18 cellular contexts compared by ENCODE assay signal in genomic region chr7:34108150-34108549, GRCh38.
DNase-seq lines count a peak whose midpoint lies in the region; ATAC-seq and TF ChIP-seq lines count a peak whose summit lies in the region.
"Had no signal": no experiment of that assay in that cellular context is flagged by ENCODE, and none has a peak within 500 bp of the region (broad histone marks: within the 10 kb centered on the region; RNA-seq: fewer than 3 reads in every experiment).

No MANE protein-coding gene starts in this region.

- H3K36me3 ChIP-seq in esophagus muscularis mucosa (no peaks in the 10 kb centered on the region), GM23338 (ENCODE audit: insufficient read depth) (no peaks in the 10 kb centered on the region), H7 (replicated peaks; ENCODE audit: control insufficient read depth, insufficient read depth, low read length) (no peaks in the 10 kb centered on the region)
- H3K36me3 ChIP-seq: sigmoid colon had no signal

- no peak for TF ChIP-seq CTCF in esophagus muscularis mucosa (IDR thresholded peaks at IDR 0.05)
- TF ChIP-seq CTCF in GM23338 (conservative IDR thresholded peaks at IDR 0.05; ENCODE audit: low read depth in 2 of 2): no peak

- H3K4me1 ChIP-seq in esophagus muscularis mucosa: peaks cover 0 to 6% (median 0%) of the 10 kb centered on the region in 4 donors
- H3K4me1 ChIP-seq in GM23338 (ENCODE audit: insufficient read depth): peaks cover 12% of the 10 kb centered on the region
- H3K4me1 ChIP-seq: sigmoid colon had no signal

- ATAC-seq in left lobe of liver (peak; percentile 78), GM23338 (no peak)
- ATAC-seq: natural killer cell treated with Interleukin-12 subunit alpha and Interleukin-12 subunit beta and Interleukin-15 and Interleukin-18, amount 100 ng/mL, for 72 hours; stimulated activated memory B cell treated with anti-CD40 and anti-IgM and Interleukin-4, amounts not matched to agents 10 μg/mL and 1 μg/mL and 100 μg/mL, for 72 hours; T-cell had no signal

- H3K27me3 Mint-ChIP-seq in GM23338 (ENCODE audit: insufficient read depth, low read depth, poor library complexity): peaks cover 3% of the 10 kb centered on the region
- H3K27me3 Mint-ChIP-seq: activated B cell treated with CpG ODN at 0.5 μM for 24 hours; activated naive CD4-positive, alpha-beta T cell treated with anti-CD3 and anti-CD28 coated beads, Interleukin-2, amount 50 U/mL, for 24 hours; natural killer cell treated with Interleukin-12 subunit alpha and Interleukin-12 subunit beta and Interleukin-15 and Interleukin-18, amount 100 ng/mL, for 72 hours; stimulated activated memory B cell treated with anti-CD40 and anti-IgM and Interleukin-4, amounts not matched to agents 10 μg/mL and 1 μg/mL and 100 μg/mL, for 72 hours; T-cell had no signal

- peak; percentile 9 for DNase-seq in AG08395 (ENCODE audit: low spot score)
- peak; percentile 64 for DNase-seq in NOMO-1 treated with dmso at 0.1 percent for 144 hours (lab: John Stamatoyannopoulos, UW; ENCODE audit: unreplicated experiment)
- peak; percentile 91 for DNase-seq in esophagus muscularis mucosa (ENCODE audit: extremely low spot score)
- DNase-seq in left lobe of liver (ENCODE audit: low spot score): no peak
- DNase-seq in GM23338 (ENCODE audit: low spot score): no peak
- no peak for DNase-seq in NK-92 treated with Interleukin-12 subunit alpha and Interleukin-12 subunit beta, amount 100 ng/mL, for 24 hours (lab: John Stamatoyannopoulos, UW)
- no peak for DNase-seq in SW480 (ENCODE audit: low spot score)
- DNase-seq in H7: no peak
- DNase-seq: ACHN, activated B cell treated with CpG ODN at 0.5 μM for 24 hours, NCI-H1048, NCI-H345, sigmoid colon, T-cell had no signal

- no peaks in the 10 kb centered on the region for H3K36me3 Mint-ChIP-seq in GM23338 (ENCODE audit: low read depth)
- H3K36me3 Mint-ChIP-seq: activated naive CD4-positive, alpha-beta T cell treated with anti-CD3 and anti-CD28 coated beads, Interleukin-2, amount 50 U/mL, for 24 hours; natural killer cell treated with Interleukin-12 subunit alpha and Interleukin-12 subunit beta and Interleukin-15 and Interleukin-18, amount 100 ng/mL, for 72 hours; stimulated activated memory B cell treated with anti-CD40 and anti-IgM and Interleukin-4, amounts not matched to agents 10 μg/mL and 1 μg/mL and 100 μg/mL, for 72 hours; T-cell had no signal

- H3K9me3 ChIP-seq in esophagus muscularis mucosa: no peaks in the 10 kb centered on the region
- H3K9me3 ChIP-seq: sigmoid colon had no signal

- H4K20me1 ChIP-seq in GM23338 (replicated peaks; ENCODE audit: insufficient read depth): no peaks in the 10 kb centered on the region

- TF ChIP-seq POLR2A in esophagus muscularis mucosa (IDR thresholded peaks at IDR 0.05; ENCODE audit: low read depth): no peak

- TF ChIP-seq EP300 in esophagus muscularis mucosa (IDR thresholded peaks at IDR 0.05): no peak

- 63% methylated on average over 4 of the region's 4 CpGs for WGBS in esophagus muscularis mucosa

- no peaks in the 10 kb centered on the region for H3K79me2 ChIP-seq in GM23338 (replicated peaks; ENCODE audit: insufficient read depth)

- no peaks in the 10 kb centered on the region for H3F3A ChIP-seq in GM23338 (replicated peaks; ENCODE audit: low read depth)

- H3K4me2 ChIP-seq in GM23338: no peak overlapping the region

- H2AFZ ChIP-seq in GM23338: no peak overlapping the region

- H3K9me3 Mint-ChIP-seq in GM23338: no peaks in the 10 kb centered on the region
- H3K9me3 Mint-ChIP-seq: activated B cell treated with CpG ODN at 0.5 μM for 24 hours; activated naive CD4-positive, alpha-beta T cell treated with anti-CD3 and anti-CD28 coated beads, Interleukin-2, amount 50 U/mL, for 24 hours; stimulated activated memory B cell treated with anti-CD40 and anti-IgM and Interleukin-4, amounts not matched to agents 10 μg/mL and 1 μg/mL and 100 μg/mL, for 72 hours had no signal

- intact Hi-C loops in esophagus muscularis mucosa (cut with DNase I): no loop called here

- no peak overlapping the region for H3K27ac Mint-ChIP-seq in GM23338
- H3K27ac Mint-ChIP-seq: activated B cell treated with CpG ODN at 0.5 μM for 24 hours; activated naive CD4-positive, alpha-beta T cell treated with anti-CD3 and anti-CD28 coated beads, Interleukin-2, amount 50 U/mL, for 24 hours; natural killer cell treated with Interleukin-12 subunit alpha and Interleukin-12 subunit beta and Interleukin-15 and Interleukin-18, amount 100 ng/mL, for 72 hours; stimulated activated memory B cell treated with anti-CD40 and anti-IgM and Interleukin-4, amounts not matched to agents 10 μg/mL and 1 μg/mL and 100 μg/mL, for 72 hours; T-cell had no signal

- H3K4me1 Mint-ChIP-seq in GM23338: peaks cover 10% of the 10 kb centered on the region
- H3K4me1 Mint-ChIP-seq: activated B cell treated with CpG ODN at 0.5 μM for 24 hours; activated naive CD4-positive, alpha-beta T cell treated with anti-CD3 and anti-CD28 coated beads, Interleukin-2, amount 50 U/mL, for 24 hours; stimulated activated memory B cell treated with anti-CD40 and anti-IgM and Interleukin-4, amounts not matched to agents 10 μg/mL and 1 μg/mL and 100 μg/mL, for 72 hours; T-cell had no signal

- H3K4me3 ChIP-seq in esophagus muscularis mucosa: no peak overlapping the region
- H3K4me3 ChIP-seq in GM23338: no peak overlapping the region
- H3K4me3 ChIP-seq in H7 (ENCODE audit: insufficient read depth, low read depth, low read length): no peak overlapping the region
- H3K4me3 ChIP-seq: lung, sigmoid colon had no signal

- H3K27ac ChIP-seq in esophagus muscularis mucosa (replicated peaks in 1 of 4) (no peak overlapping the region), GM23338 (ENCODE audit: low read depth) (no peak overlapping the region)

- H3K4me3 Mint-ChIP-seq in GM23338: no peak overlapping the region
- H3K4me3 Mint-ChIP-seq: activated B cell treated with CpG ODN at 0.5 μM for 24 hours; activated naive CD4-positive, alpha-beta T cell treated with anti-CD3 and anti-CD28 coated beads, Interleukin-2, amount 50 U/mL, for 24 hours; natural killer cell treated with Interleukin-12 subunit alpha and Interleukin-12 subunit beta and Interleukin-15 and Interleukin-18, amount 100 ng/mL, for 72 hours; stimulated activated memory B cell treated with anti-CD40 and anti-IgM and Interleukin-4, amounts not matched to agents 10 μg/mL and 1 μg/mL and 100 μg/mL, for 72 hours; T-cell had no signal

- H3K27me3 ChIP-seq in esophagus muscularis mucosa (no peaks in the 10 kb centered on the region), GM23338 (ENCODE audit: insufficient read depth) (no peaks in the 10 kb centered on the region), H7 (ENCODE audit: control insufficient read depth, insufficient read depth, low read length) (no peaks in the 10 kb centered on the region)
- H3K27me3 ChIP-seq: sigmoid colon had no signal

- peaks cover 26% of the 10 kb centered on the region for H3K9me2 ChIP-seq in GM23338 (ENCODE audit: insufficient read depth)

TF ChIP-seq in GM23338, 12 proteins besides CTCF, POLR2A, EP300 and RAD21 (continues in another document):
- TF ChIP-seq JUNB (IDR thresholded peaks at IDR 0.05; ENCODE audit: unreplicated experiment): no peak
- TF ChIP-seq NANOG (IDR thresholded peaks at IDR 0.05; ENCODE audit: borderline replicate concordance): no peak
- no peak for TF ChIP-seq REST (IDR thresholded peaks at IDR 0.05; ENCODE audit: unreplicated experiment)
- no peak for TF ChIP-seq POLR2AphosphoS5 (IDR thresholded peaks at IDR 0.05; ENCODE audit: low read depth)
- TF ChIP-seq ZNF331 (CRISPR knock-in tag; IDR thresholded peaks at IDR 0.05; ENCODE audit: low read depth): no peak

Comparison
In these comparisons a context has a peak if more than half of its experiments do, and no peak if none do; other contexts are left out.
1. DNase-seq: peak in AG08395 (single experiment), NOMO-1 treated with dmso at 0.1 percent for 144 hours (single experiment) and esophagus muscularis mucosa (single experiment); none in left lobe of liver (single experiment), GM23338 (single experiment), NK-92 treated with Interleukin-12 subunit alpha and Interleukin-12 subunit beta, amount 100 ng/mL, for 24 hours (single experiment), SW480 (single experiment) and H7 (single experiment).